ENCODE assay signal across 22 cellular contexts in the genomic region with DNA sequence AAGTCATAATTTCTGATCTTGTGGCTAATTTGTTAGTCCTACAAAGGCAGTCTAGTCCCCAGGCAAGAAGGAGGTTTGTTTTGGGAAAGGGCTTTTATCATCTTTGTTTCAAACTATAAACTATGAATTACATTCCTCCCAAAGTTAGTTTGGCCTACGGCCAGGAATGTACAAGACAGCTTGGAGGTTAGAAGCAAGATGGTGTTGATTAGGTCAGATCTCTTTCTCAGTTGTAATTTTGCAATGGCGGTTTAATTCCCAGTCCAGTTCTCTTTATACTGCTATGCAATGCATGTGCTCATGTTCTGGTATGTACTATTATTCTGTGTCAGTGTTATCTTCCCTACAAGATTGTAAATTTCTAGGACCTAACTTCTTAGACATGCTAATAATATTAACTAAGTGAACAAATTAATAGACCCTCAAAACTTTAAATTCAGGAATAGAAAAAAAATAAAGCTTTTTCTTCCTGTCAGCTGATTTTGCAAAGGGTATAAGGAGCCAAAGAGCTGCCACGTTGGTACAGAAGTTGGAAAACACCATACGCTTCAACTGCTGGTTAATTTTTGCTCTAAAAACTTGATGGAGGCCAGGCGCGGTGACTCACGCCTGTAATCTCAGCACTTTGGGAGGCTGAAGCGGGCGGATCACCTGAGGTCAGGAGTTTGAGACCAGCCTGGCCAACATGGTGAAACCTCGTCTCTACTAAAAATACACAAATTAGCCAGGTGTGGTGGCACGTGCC. TPM values are rescaled to one million over a fixed set of nuclear protein-coding genes. Genes with fewer than 3 reads are reported as not detected.
DNase-seq lines count a peak whose midpoint lies in the region; TF ChIP-seq lines count a peak whose summit lies in the region.
"Had no signal": no experiment of that assay in that cellular context is flagged by ENCODE, and none has a peak within 500 bp of the region (broad histone marks: within the 10 kb centered on the region; RNA-seq: fewer than 3 reads in every experiment).

No MANE protein-coding gene starts in this region.

- H3K4me1 ChIP-seq in OCI-LY3 (ENCODE audit: low read length): peaks cover 28% of the 10 kb centered on the region

- H3K36me3 Mint-ChIP-seq in type B pancreatic cell (peaks cover 8% of the 10 kb centered on the region), CD14-positive monocyte (no peaks in the 10 kb centered on the region)
- H3K36me3 Mint-ChIP-seq: activated naive CD8-positive, alpha-beta T cell had no signal

- intact Hi-C loops in CD14-positive monocyte (cut with micrococcal nuclease): loop anchor here in 1 of 2 donors (5.0 kb wide), 1 partner anchor 50 kb away; no protein-coding TSS in a partner anchor

- H3K9me3 ChIP-seq in OCI-LY3 (ENCODE audit: insufficient read depth, low read length): no peaks in the 10 kb centered on the region
- H3K9me3 ChIP-seq: HAP-1, lower lobe of right lung, stomach, transverse colon had no signal

- H4K20me1 ChIP-seq in OCI-LY3 (ENCODE audit: insufficient read depth, low read length): peaks cover 6% of the 10 kb centered on the region; the same call in 1 of the 2 replicates

- H2AFZ ChIP-seq in OCI-LY3 (ENCODE audit: low read depth, low read length): no peak overlapping the region

- H3K36me3 ChIP-seq in OCI-LY3 (replicated peaks; ENCODE audit: low read depth, low read length): peaks cover 9% of the 10 kb centered on the region
- H3K36me3 ChIP-seq: HAP-1, lower lobe of right lung, stomach, transverse colon had no signal

- peak overlapping the region; percentile 53 for H3K27ac Mint-ChIP-seq in type B pancreatic cell
- no peak overlapping the region for H3K27ac Mint-ChIP-seq in CD14-positive monocyte

- H3K4me3 ChIP-seq in OCI-LY3 (ENCODE audit: low read length): peak overlapping the region; percentile 87; the same call in 1 of the 2 replicates
- no peak overlapping the region for H3K4me3 ChIP-seq in fibroblast of the aortic adventitia (ENCODE audit: low read depth, low read length)
- H3K4me3 ChIP-seq: HAP-1 had no signal

- H3K4me1 Mint-ChIP-seq in type B pancreatic cell (ENCODE audit: unreplicated experiment) (peaks cover 25% of the 10 kb centered on the region), CD14-positive monocyte (peaks cover 29% of the 10 kb centered on the region)

- H3K27ac ChIP-seq in OCI-LY3 (ENCODE audit: low read length): no peak overlapping the region
- H3K27ac ChIP-seq: 22Rv1 had no signal

- peaks cover 36% of the 10 kb centered on the region for H3K79me2 ChIP-seq in OCI-LY3 (ENCODE audit: low read length)

- no peaks in the 10 kb centered on the region for H3K27me3 ChIP-seq in OCI-LY3 (ENCODE audit: low read depth, low read length)
- H3K27me3 ChIP-seq: stomach, transverse colon had no signal

- peak overlapping the region; percentile 67 for H3K4me3 Mint-ChIP-seq in type B pancreatic cell
- no peak overlapping the region for H3K4me3 Mint-ChIP-seq in CD14-positive monocyte

- H3K9me3 Mint-ChIP-seq in type B pancreatic cell (peaks cover 5% of the 10 kb centered on the region), CD14-positive monocyte (peaks cover 0 to 2% (median 0%) of the 10 kb centered on the region in 7 donors)

- TF ChIP-seq CTCF in OCI-LY3 (IDR thresholded peaks at IDR 0.05; ENCODE audit: low read depth, low read length) (no peak), fibroblast of the aortic adventitia (IDR thresholded peaks at IDR 0.05; ENCODE audit: insufficient read depth, low read length) (no peak), type B pancreatic cell (conservative IDR thresholded peaks at IDR 0.05) (no peak), CD14-positive monocyte (IDR thresholded peaks at IDR 0.05) (no peak), GM20000 (IDR thresholded peaks at IDR 0.05; ENCODE audit: extremely low read depth, missing control alignments) (no peak)

- H3K9ac ChIP-seq in OCI-LY3 (ENCODE audit: low read length): no peak overlapping the region

- no peaks in the 10 kb centered on the region for H3K27me3 Mint-ChIP-seq in type B pancreatic cell
- H3K27me3 Mint-ChIP-seq in CD14-positive monocyte (ENCODE audit: low read depth in 3 of 3): peaks cover 0 to 2% (median 0%) of the 10 kb centered on the region in 3 donors
- H3K27me3 Mint-ChIP-seq: activated CD4-positive, alpha-beta T cell treated with anti-CD3 and anti-CD28 coated beads for 36 hours; activated naive CD8-positive, alpha-beta T cell had no signal

- peak; percentile 4 for DNase-seq in DMS 273 (lab: John Stamatoyannopoulos, UW; ENCODE audit: unreplicated experiment)
- no peak for DNase-seq in DMS 273 treated with DMSO at 0.1 percent for 48 hours (lab: John Stamatoyannopoulos, UW)
- DNase-seq in fibroblast of the aortic adventitia (ENCODE audit: low read depth): peak; percentile 77
- no peak for DNase-seq in type B pancreatic cell (ENCODE audit: extremely low spot score, unreplicated experiment)
- no peak for DNase-seq in CD14-positive monocyte (ENCODE audit: low spot score)
- no peak for DNase-seq in GM20000 (ENCODE audit: low spot score)
- DNase-seq in DMS79 (lab: John Stamatoyannopoulos, UW): no peak
- DNase-seq: activated CD4-positive, alpha-beta T cell treated with anti-CD3 and anti-CD28 coated beads for 36 hours; effector memory CD4-positive, alpha-beta T cell; lower lobe of right lung; NCI-H1092 treated with DMSO at 0.1 percent for 48 hours; NCI-H2029 treated with DMSO at 0.1 percent for 48 hours; NCI-H446; NK-92 treated with Interleukin-12 subunit alpha and Interleukin-12 subunit beta, amount 100 ng/mL, for 24 hours; retina; stimulated activated CD4-positive, alpha-beta T cell treated with anti-CD3 and anti-CD28 coated beads, Interleukin-12 subunit alpha, Interleukin-12 subunit beta, amount 100 ng/mL, for 4 hours; stomach; transverse colon had no signal

- peak overlapping the region; percentile 76 for H3K4me2 ChIP-seq in OCI-LY3 (ENCODE audit: low read length)

RNA-seq across cellular contexts. Expression of a gene that starts 1.3 kb away (rescaled TPM):
- total RNA-seq in fibroblast of the aortic adventitia (ENCODE audit: low replicate concordance): 11.2 and 18.7 TPM in 2 replicates
- 19.7 and 23.8 TPM in 2 replicates for total RNA-seq in type B pancreatic cell (ENCODE audit: low replicate concordance)
- 10 to 100 TPM; 22.0 to 31.1 TPM for polyA plus RNA-seq in CD14-positive monocyte

RNA-seq across cellular contexts. Expression of a gene that starts 30.1 kb away (rescaled TPM):
- 2.0 and 15.7 TPM in 2 replicates for total RNA-seq in fibroblast of the aortic adventitia (ENCODE audit: low replicate concordance)
- 7.9 and 15.7 TPM in 2 replicates for total RNA-seq in type B pancreatic cell (ENCODE audit: low replicate concordance)
- polyA plus RNA-seq in CD14-positive monocyte: 10 to 100 TPM; 16.4 to 19.9 TPM

Comparison
In these comparisons a context has a peak if more than half of its experiments do, and no peak if none do; other contexts are left out.
1. DNase-seq: peak in DMS 273 (single experiment) and fibroblast of the aortic adventitia (single experiment); none in DMS 273 treated with DMSO at 0.1 percent for 48 hours (single experiment), type B pancreatic cell (single experiment), CD14-positive monocyte (single experiment), GM20000 (single experiment) and DMS79 (single experiment).